1 cellular context compared by ENCODE assay signal in the genomic region with DNA sequence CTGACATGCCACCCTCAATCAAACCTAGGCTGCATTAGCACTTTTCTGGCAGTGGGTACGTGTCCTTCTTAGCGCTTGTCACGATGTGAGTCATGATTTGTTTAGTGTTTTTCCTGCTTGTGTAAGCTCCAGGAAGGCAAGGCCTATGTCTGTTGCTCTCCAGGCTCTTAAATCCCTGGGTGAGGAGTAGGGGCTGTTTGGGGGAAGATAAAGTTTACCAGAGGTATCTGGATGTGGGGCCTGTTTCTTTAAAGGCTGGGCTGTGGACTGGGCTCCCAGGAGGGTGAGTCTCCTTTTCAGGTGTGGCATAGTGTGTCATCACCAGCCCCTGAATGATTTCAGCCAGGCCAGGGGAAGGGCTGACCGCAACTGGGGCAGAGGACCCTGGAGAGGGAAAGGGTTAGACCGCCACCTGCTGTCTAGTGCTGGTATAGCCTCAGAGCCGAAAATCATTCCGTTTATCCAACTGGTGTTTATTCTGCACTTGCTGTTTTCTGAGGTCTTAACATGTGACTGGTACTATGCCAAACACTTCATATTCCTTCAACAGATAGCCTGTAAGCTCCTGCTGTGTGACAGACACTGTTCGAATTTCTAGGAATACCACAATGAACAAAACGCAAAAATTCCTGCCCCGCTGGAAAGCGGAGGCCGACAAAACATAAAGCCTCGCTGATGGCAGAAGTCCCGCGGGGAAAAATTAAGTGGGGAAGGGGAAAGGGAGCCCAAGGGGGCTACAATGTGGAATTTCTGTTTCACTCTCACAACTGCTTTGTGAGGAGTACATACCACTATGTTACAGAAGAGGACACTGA.
TF ChIP-seq lines count a peak whose summit lies in the region.

No MANE protein-coding gene starts in this region.

TF ChIP-seq in K562, 482 proteins besides CTCF, POLR2A, EP300 and RAD21 (continued from another document and continues in another):
- TF ChIP-seq, protein P1, sequence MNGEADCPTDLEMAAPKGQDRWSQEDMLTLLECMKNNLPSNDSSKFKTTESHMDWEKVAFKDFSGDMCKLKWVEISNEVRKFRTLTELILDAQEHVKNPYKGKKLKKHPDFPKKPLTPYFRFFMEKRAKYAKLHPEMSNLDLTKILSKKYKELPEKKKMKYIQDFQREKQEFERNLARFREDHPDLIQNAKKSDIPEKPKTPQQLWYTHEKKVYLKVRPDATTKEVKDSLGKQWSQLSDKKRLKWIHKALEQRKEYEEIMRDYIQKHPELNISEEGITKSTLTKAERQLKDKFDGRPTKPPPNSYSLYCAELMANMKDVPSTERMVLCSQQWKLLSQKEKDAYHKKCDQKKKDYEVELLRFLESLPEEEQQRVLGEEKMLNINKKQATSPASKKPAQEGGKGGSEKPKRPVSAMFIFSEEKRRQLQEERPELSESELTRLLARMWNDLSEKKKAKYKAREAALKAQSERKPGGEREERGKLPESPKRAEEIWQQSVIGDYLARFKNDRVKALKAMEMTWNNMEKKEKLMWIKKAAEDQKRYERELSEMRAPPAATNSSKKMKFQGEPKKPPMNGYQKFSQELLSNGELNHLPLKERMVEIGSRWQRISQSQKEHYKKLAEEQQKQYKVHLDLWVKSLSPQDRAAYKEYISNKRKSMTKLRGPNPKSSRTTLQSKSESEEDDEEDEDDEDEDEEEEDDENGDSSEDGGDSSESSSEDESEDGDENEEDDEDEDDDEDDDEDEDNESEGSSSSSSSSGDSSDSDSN (IDR thresholded peaks at IDR 0.05; ENCODE audit: borderline replicate concordance in 1 of 2, low read depth in 2 of 2, low read length in 2 of 2) = no peak
- TF ChIP-seq XRCC5 (IDR thresholded peaks at IDR 0.05; ENCODE audit: low read depth, low read length) (peak; percentile 84), ATF1 (CRISPR knock-in tag; IDR thresholded peaks at IDR 0.05) (no peak), ATF1 (tag; IDR thresholded peaks at IDR 0.05) (peak; percentile 47), ZEB2 (IDR thresholded peaks at IDR 0.05) (peak; percentile 69; the same call in 1 of the 2 replicates), SMC3 (conservative IDR thresholded peaks at IDR 0.05; ENCODE audit: insufficient read depth, low read depth, low read length) (peak; percentile 99), POLR3G (IDR thresholded peaks at IDR 0.05; ENCODE audit: extremely low read depth, insufficient read length, insufficient replicate concordance) (no peak), ZFP36 (IDR thresholded peaks at IDR 0.05; ENCODE audit: low read depth, low read length, partially characterized antibody) (peak; percentile 45), POLR2AphosphoS2 (IDR thresholded peaks at IDR 0.05; ENCODE audit: low read length) (no peak), GATA2 (CRISPR knock-in tag; IDR thresholded peaks at IDR 0.05) (no peak), ZNF24 (IDR thresholded peaks at IDR 0.05) (peak; percentile 29; the same call in 1 of the 2 replicates), ZNF133 (CRISPR knock-in tag; IDR thresholded peaks at IDR 0.05) (no peak), RFX7 (CRISPR knock-in tag; IDR thresholded peaks at IDR 0.05) (no peak), NFIX (CRISPR knock-in tag; IDR thresholded peaks at IDR 0.05; ENCODE audit: low read depth) (no peak), ZNF212 (CRISPR knock-in tag; IDR thresholded peaks at IDR 0.05) (no peak), ESRRA (IDR thresholded peaks at IDR 0.05; ENCODE audit: borderline replicate concordance, low read depth) (peak; percentile 94; the same call in 1 of the 2 replicates), ZNF124 (CRISPR knock-in tag; IDR thresholded peaks at IDR 0.05) (no peak), EWSR1 (IDR thresholded peaks at IDR 0.05; ENCODE audit: borderline replicate concordance, low read depth, partially characterized antibody) (no peak), ZNF347 (CRISPR knock-in tag; IDR thresholded peaks at IDR 0.05; ENCODE audit: low read depth) (no peak), TOE1 (IDR thresholded peaks at IDR 0.05; ENCODE audit: borderline replicate concordance) (0 out of 2 replicates have a peak, but pooled peaks have one; percentile 26), TOE1 (CRISPR knock-in tag; IDR thresholded peaks at IDR 0.05; ENCODE audit: borderline replicate concordance, low read depth) (no peak), SMARCA5 (IDR thresholded peaks at IDR 0.05) (no peak), SMARCA4 (IDR thresholded peaks at IDR 0.05) (peak; percentile 29; the same call in 1 of the 2 replicates), FOXK2 (conservative IDR thresholded peaks at IDR 0.05 in 1 of 2, IDR thresholded peaks at IDR 0.05 in 1 of 2; ENCODE audit: low read depth in 2 of 2) (peak; percentile 61 to 67), ATF7 (IDR thresholded peaks at IDR 0.05) (peak; percentile 54; the same call in 1 of the 2 replicates), NR4A1 (CRISPR knock-in tag; IDR thresholded peaks at IDR 0.05) (no peak), NR4A1 (tag; IDR thresholded peaks at IDR 0.05) (0 out of 2 replicates have a peak, but pooled peaks have one; percentile 35), RNF2 (IDR thresholded peaks at IDR 0.05) (no peak), TCF3 (CRISPR knock-in tag; IDR thresholded peaks at IDR 0.05) (peak; percentile 21; the same call in 1 of the 2 replicates), FOSL1 (tag; conservative IDR thresholded peaks at IDR 0.05) (peak; percentile 83), CEBPG (CRISPR knock-in tag; IDR thresholded peaks at IDR 0.05) (peak; percentile 77; the same call in 1 of the 2 replicates), CEBPG (tag; conservative IDR thresholded peaks at IDR 0.05 in 1 of 2, IDR thresholded peaks at IDR 0.05 in 1 of 2) (peak; percentile 54 to 72; a peak in 3 of 4 replicates), DIDO1 (tag; IDR thresholded peaks at IDR 0.05; ENCODE audit: low read depth) (0 out of 2 replicates have a peak, but pooled peaks have one; percentile 19), ZKSCAN8 (CRISPR knock-in tag; IDR thresholded peaks at IDR 0.05) (peak; percentile 84; the same call in 1 of the 2 replicates), SOX6 (IDR thresholded peaks at IDR 0.05) (0 out of 2 replicates have a peak, but pooled peaks have one; percentile 26), TRIM24 (IDR thresholded peaks at IDR 0.05) (peak in 1 of 2 experiments; percentile 11; a peak in 2 of 4 replicates), MYNN (IDR thresholded peaks at IDR 0.05) (0 out of 2 replicates have a peak, but pooled peaks have one; percentile 53), MYNN (CRISPR knock-in tag; IDR thresholded peaks at IDR 0.05) (no peak), CREM (IDR thresholded peaks at IDR 0.05; ENCODE audit: low read depth) (0 out of 2 replicates have a peak, but pooled peaks have one; percentile 17), DPF2 (IDR thresholded peaks at IDR 0.05) (peak; percentile 67; the same call in 1 of the 2 replicates), NR2C1 (IDR thresholded peaks at IDR 0.05) (no peak), NR2C1 (tag; IDR thresholded peaks at IDR 0.05) (no peak)
- TF ChIP-seq, protein P2, sequence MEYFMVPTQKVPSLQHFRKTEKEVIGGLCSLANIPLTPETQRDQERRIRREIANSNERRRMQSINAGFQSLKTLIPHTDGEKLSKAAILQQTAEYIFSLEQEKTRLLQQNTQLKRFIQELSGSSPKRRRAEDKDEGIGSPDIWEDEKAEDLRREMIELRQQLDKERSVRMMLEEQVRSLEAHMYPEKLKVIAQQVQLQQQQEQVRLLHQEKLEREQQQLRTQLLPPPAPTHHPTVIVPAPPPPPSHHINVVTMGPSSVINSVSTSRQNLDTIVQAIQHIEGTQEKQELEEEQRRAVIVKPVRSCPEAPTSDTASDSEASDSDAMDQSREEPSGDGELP (CRISPR knock-in tag; IDR thresholded peaks at IDR 0.05; ENCODE audit: borderline replicate concordance) = 0 out of 2 replicates have a peak, but pooled peaks have one; percentile 19
- TF ChIP-seq, protein P3, sequence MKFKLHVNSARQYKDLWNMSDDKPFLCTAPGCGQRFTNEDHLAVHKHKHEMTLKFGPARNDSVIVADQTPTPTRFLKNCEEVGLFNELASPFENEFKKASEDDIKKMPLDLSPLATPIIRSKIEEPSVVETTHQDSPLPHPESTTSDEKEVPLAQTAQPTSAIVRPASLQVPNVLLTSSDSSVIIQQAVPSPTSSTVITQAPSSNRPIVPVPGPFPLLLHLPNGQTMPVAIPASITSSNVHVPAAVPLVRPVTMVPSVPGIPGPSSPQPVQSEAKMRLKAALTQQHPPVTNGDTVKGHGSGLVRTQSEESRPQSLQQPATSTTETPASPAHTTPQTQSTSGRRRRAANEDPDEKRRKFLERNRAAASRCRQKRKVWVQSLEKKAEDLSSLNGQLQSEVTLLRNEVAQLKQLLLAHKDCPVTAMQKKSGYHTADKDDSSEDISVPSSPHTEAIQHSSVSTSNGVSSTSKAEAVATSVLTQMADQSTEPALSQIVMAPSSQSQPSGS (CRISPR knock-in tag; IDR thresholded peaks at IDR 0.05) = no peak
- TF ChIP-seq, protein P4, sequence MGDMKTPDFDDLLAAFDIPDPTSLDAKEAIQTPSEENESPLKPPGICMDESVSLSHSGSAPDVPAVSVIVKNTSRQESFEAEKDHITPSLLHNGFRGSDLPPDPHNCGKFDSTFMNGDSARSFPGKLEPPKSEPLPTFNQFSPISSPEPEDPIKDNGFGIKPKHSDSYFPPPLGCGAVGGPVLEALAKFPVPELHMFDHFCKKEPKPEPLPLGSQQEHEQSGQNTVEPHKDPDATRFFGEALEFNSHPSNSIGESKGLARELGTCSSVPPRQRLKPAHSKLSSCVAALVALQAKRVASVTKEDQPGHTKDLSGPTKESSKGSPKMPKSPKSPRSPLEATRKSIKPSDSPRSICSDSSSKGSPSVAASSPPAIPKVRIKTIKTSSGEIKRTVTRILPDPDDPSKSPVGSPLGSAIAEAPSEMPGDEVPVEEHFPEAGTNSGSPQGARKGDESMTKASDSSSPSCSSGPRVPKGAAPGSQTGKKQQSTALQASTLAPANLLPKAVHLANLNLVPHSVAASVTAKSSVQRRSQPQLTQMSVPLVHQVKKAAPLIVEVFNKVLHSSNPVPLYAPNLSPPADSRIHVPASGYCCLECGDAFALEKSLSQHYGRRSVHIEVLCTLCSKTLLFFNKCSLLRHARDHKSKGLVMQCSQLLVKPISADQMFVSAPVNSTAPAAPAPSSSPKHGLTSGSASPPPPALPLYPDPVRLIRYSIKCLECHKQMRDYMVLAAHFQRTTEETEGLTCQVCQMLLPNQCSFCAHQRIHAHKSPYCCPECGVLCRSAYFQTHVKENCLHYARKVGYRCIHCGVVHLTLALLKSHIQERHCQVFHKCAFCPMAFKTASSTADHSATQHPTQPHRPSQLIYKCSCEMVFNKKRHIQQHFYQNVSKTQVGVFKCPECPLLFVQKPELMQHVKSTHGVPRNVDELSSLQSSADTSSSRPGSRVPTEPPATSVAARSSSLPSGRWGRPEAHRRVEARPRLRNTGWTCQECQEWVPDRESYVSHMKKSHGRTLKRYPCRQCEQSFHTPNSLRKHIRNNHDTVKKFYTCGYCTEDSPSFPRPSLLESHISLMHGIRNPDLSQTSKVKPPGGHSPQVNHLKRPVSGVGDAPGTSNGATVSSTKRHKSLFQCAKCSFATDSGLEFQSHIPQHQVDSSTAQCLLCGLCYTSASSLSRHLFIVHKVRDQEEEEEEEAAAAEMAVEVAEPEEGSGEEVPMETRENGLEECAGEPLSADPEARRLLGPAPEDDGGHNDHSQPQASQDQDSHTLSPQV (IDR thresholded peaks at IDR 0.05) = no peak
- TF ChIP-seq, protein P5, sequence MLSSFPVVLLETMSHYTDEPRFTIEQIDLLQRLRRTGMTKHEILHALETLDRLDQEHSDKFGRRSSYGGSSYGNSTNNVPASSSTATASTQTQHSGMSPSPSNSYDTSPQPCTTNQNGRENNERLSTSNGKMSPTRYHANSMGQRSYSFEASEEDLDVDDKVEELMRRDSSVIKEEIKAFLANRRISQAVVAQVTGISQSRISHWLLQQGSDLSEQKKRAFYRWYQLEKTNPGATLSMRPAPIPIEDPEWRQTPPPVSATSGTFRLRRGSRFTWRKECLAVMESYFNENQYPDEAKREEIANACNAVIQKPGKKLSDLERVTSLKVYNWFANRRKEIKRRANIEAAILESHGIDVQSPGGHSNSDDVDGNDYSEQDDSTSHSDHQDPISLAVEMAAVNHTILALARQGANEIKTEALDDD (IDR thresholded peaks at IDR 0.05) = no peak
- TF ChIP-seq, protein P6, sequence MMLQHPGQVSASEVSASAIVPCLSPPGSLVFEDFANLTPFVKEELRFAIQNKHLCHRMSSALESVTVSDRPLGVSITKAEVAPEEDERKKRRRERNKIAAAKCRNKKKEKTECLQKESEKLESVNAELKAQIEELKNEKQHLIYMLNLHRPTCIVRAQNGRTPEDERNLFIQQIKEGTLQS (IDR thresholded peaks at IDR 0.05) = peak; percentile 88
- TF ChIP-seq, protein P6 (CRISPR knock-in tag; conservative IDR thresholded peaks at IDR 0.05) = no peak; the same call in 1 of the 2 replicates
- TF ChIP-seq, protein P7, sequence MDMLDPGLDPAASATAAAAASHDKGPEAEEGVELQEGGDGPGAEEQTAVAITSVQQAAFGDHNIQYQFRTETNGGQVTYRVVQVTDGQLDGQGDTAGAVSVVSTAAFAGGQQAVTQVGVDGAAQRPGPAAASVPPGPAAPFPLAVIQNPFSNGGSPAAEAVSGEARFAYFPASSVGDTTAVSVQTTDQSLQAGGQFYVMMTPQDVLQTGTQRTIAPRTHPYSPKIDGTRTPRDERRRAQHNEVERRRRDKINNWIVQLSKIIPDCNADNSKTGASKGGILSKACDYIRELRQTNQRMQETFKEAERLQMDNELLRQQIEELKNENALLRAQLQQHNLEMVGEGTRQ (CRISPR knock-in tag; IDR thresholded peaks at IDR 0.05) = no peak
- TF ChIP-seq, protein P8, sequence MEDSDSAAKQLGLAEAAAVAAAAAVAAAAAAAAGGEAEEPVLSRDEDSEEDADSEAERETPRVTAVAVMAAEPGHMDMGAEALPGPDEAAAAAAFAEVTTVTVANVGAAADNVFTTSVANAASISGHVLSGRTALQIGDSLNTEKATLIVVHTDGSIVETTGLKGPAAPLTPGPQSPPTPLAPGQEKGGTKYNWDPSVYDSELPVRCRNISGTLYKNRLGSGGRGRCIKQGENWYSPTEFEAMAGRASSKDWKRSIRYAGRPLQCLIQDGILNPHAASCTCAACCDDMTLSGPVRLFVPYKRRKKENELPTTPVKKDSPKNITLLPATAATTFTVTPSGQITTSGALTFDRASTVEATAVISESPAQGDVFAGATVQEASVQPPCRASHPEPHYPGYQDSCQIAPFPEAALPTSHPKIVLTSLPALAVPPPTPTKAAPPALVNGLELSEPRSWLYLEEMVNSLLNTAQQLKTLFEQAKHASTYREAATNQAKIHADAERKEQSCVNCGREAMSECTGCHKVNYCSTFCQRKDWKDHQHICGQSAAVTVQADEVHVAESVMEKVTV (CRISPR knock-in tag; IDR thresholded peaks at IDR 0.05) = peak; percentile 94
